In genomic region chr2:154992826-154993225, GRCh38 we compare ENCODE assay signal across 24 cellular contexts.
DNase-seq lines count a peak whose midpoint lies in the region; ATAC-seq lines count a peak whose summit lies in the region.
"Had no signal": no experiment of that assay in that cellular context is flagged by ENCODE, and none has a peak within 500 bp of the region (broad histone marks: within the 10 kb centered on the region; RNA-seq: fewer than 3 reads in every experiment).

No MANE protein-coding gene starts in this region.

- DNase-seq in NCI-H1105 treated with DMSO at 0.1 percent for 48 hours (lab: John Stamatoyannopoulos, UW) (peak; percentile 7), NCI-H1105 (lab: John Stamatoyannopoulos, UW) (no peak), DMS 273 treated with DMSO at 0.1 percent for 48 hours (lab: John Stamatoyannopoulos, UW) (peak; percentile 83), NCI-H446 (lab: John Stamatoyannopoulos, UW) (peak; percentile 95 to 98), glomerular endothelial cell (ENCODE audit: extremely low read depth, low read depth, low spot score) (peak; percentile 78), glomerular visceral epithelial cell (ENCODE audit: extremely low spot score) (no peak)
- DNase-seq: activated CD4-positive, alpha-beta T cell treated with anti-CD3 and anti-CD28 coated beads, Interleukin-2, amount 10 ng/mL, durations not matched to agents 7 days and 5 days; activated naive CD4-positive, alpha-beta T cell; activated T-cell treated with anti-CD3 and anti-CD28 coated beads, Interleukin-2, amount 50 U/mL, for 72 hours; body of pancreas; CD8-positive, alpha-beta T cell; DMS79 treated with DMSO at 0.1 percent for 48 hours; effector CD8-positive, alpha-beta T cell; erythroblast; kidney glomerular epithelial cell; NCI-H524; pancreas; SIG-M5; spleen; T1000; WERI-Rb-1 had no signal

- ATAC-seq in GM19023 (IDR thresholded peaks at IDR 0.05; ENCODE audit: unreplicated experiment) (no peak), GM21526 (IDR thresholded peaks at IDR 0.05; ENCODE audit: low FRiP score, unreplicated experiment) (no peak)
- ATAC-seq: A549; activated T-cell treated with anti-CD3 and anti-CD28 coated beads, Interleukin-2, amount 50 U/mL, for 72 hours; body of pancreas; CD8-positive, alpha-beta T cell; pancreas had no signal

Comparison
In these comparisons a context has a peak if more than half of its experiments do, and no peak if none do; other contexts are left out.
1. DNase-seq: peak in NCI-H1105 treated with DMSO at 0.1 percent for 48 hours (single experiment), DMS 273 treated with DMSO at 0.1 percent for 48 hours (single experiment), NCI-H446 (2 of 2) and glomerular endothelial cell (single experiment); none in NCI-H1105 (single experiment) and glomerular visceral epithelial cell (single experiment).